2 cellular contexts compared by ENCODE assay signal in genomic region chr13:111536239-111536638, GRCh38.
TF ChIP-seq lines count a peak whose summit lies in the region.

No MANE protein-coding gene starts in this region.

TF ChIP-seq in GM23338, 12 proteins besides CTCF, POLR2A, EP300 and RAD21:
- TF ChIP-seq ZNF462 (CRISPR knock-in tag; IDR thresholded peaks at IDR 0.05) (no peak), STAT1 (IDR thresholded peaks at IDR 0.05; ENCODE audit: unreplicated experiment) (no peak), CREB1 (CRISPR knock-in tag; IDR thresholded peaks at IDR 0.05; ENCODE audit: low read depth) (no peak), REST (IDR thresholded peaks at IDR 0.05; ENCODE audit: unreplicated experiment) (no peak), NANOG (IDR thresholded peaks at IDR 0.05; ENCODE audit: borderline replicate concordance) (no peak), JUNB (IDR thresholded peaks at IDR 0.05; ENCODE audit: unreplicated experiment) (no peak)

TF ChIP-seq in H1, 55 proteins besides CTCF, POLR2A, EP300 and RAD21 (continued from another document):
- TF ChIP-seq CHD7 (IDR thresholded peaks at IDR 0.05; ENCODE audit: insufficient replicate concordance, low read length) (no peak), JUN (IDR thresholded peaks at IDR 0.05; ENCODE audit: low read depth, low read length) (no peak), ASH2L (IDR thresholded peaks at IDR 0.05; ENCODE audit: low read length) (no peak), PHF8 (conservative IDR thresholded peaks at IDR 0.05; ENCODE audit: low read depth, low read length) (no peak), SP1 (IDR thresholded peaks at IDR 0.05; ENCODE audit: low read depth, low read length) (no peak), CHD1 (IDR thresholded peaks at IDR 0.05; ENCODE audit: low read depth, low read length) (no peak), TBP (IDR thresholded peaks at IDR 0.05; ENCODE audit: low read depth, low read length) (no peak), ZNF274 (IDR thresholded peaks at IDR 0.05; ENCODE audit: borderline replicate concordance, extremely low read depth, low read length) (no peak), KDM1A (IDR thresholded peaks at IDR 0.05; ENCODE audit: borderline replicate concordance, low read length) (no peak), SP4 (IDR thresholded peaks at IDR 0.05; ENCODE audit: low read length) (no peak), NRF1 (IDR thresholded peaks at IDR 0.05; ENCODE audit: low read depth, low read length) (no peak), TAF1 (IDR thresholded peaks at IDR 0.05; ENCODE audit: low read depth, low read length) (no peak), KDM5A (IDR thresholded peaks at IDR 0.05; ENCODE audit: low read length) (no peak), SUZ12 (IDR thresholded peaks at IDR 0.05; ENCODE audit: low read length) (no peak)
TF ChIP-seq in H1: peak in this region for 0.
